In genomic region chr2:16506366-16506765, GRCh38 we compare ENCODE assay signal across 29 cellular contexts.
DNase-seq lines count a peak whose midpoint lies in the region; ATAC-seq and TF ChIP-seq lines count a peak whose summit lies in the region.
"Had no signal": no experiment of that assay in that cellular context is flagged by ENCODE, and none has a peak within 500 bp of the region (broad histone marks: within the 10 kb centered on the region; RNA-seq: fewer than 3 reads in every experiment).

No MANE protein-coding gene starts in this region.

- no peaks in the 10 kb centered on the region for H4K20me1 ChIP-seq in SK-N-SH (ENCODE audit: insufficient read depth)

- peaks cover 0 to 23% of the 10 kb centered on the region in 2 experiments; a peak in 1 of 4 replicates for H3K4me1 ChIP-seq in SK-N-SH (ENCODE audit: control insufficient read depth in 1 of 2, insufficient read depth in 2 of 2, low read depth in 1 of 2, low read length in 1 of 2)
- no peaks in the 10 kb centered on the region for H3K4me1 ChIP-seq in testis
- H3K4me1 ChIP-seq: colonic mucosa had no signal

- TF ChIP-seq RAD21 in SK-N-SH (IDR thresholded peaks at IDR 0.05; ENCODE audit: low read length) = no peak

- H3F3A ChIP-seq in SK-N-SH (replicated peaks; ENCODE audit: insufficient read depth) = no peaks in the 10 kb centered on the region

- no peaks in the 10 kb centered on the region for H3K9me3 ChIP-seq in SK-N-SH
- no peaks in the 10 kb centered on the region for H3K9me3 ChIP-seq in testis
- H3K9me3 ChIP-seq: ascending aorta, colonic mucosa, tibial artery had no signal

- H3K27ac ChIP-seq in SK-N-SH (ENCODE audit: low read depth in 2 of 2, low read length in 1 of 2) = no peak overlapping the region
- no peak overlapping the region for H3K27ac ChIP-seq in testis
- H3K27ac ChIP-seq: ascending aorta, cardiac muscle cell, colonic mucosa, KMS-11, skin epidermis, tibial artery, VCaP had no signal

- CTCF ChIA-PET in SK-N-SH (lab: Yijun Ruan, JAX) = interaction anchor here (1.4 to 13.9 kb wide), 10 partner anchors 11 to 875 kb away, joined by 5 to 236 read pairs (median 24); partner anchors contain the start of gene MYCN

- H3K4me3 ChIP-seq in SK-N-SH (ENCODE audit: low read depth in 2 of 2, low read length in 1 of 2) (no peak overlapping the region), testis (no peak overlapping the region)
- H3K4me3 ChIP-seq: ascending aorta, cardiac muscle cell, colonic mucosa, skin epidermis, tibial artery had no signal

- H3K79me2 ChIP-seq in SK-N-SH (ENCODE audit: insufficient read depth) = no peaks in the 10 kb centered on the region

- 7% methylated on average over 2 of the region's 2 CpGs for WGBS in SK-N-SH (ENCODE audit: low lambda C conversion rate)
- WGBS in testis, 2 donors = 48 to 67% methylated on average over 2 of the region's 2 CpGs

- POLR2A ChIA-PET in SK-N-SH (lab: Yijun Ruan, JAX) = no interaction called here

- no peaks in the 10 kb centered on the region for H3K9me2 ChIP-seq in SK-N-SH

- H3K4me2 ChIP-seq in SK-N-SH = no peak overlapping the region
- H3K4me2 ChIP-seq: KMS-11 had no signal

- intact Hi-C loops in testis (cut with DNase I; ENCODE audit: low total_unique reads) = no loop called here

- TF ChIP-seq CTCF in SK-N-SH (IDR thresholded peaks at IDR 0.05) = no peak
- TF ChIP-seq CTCF in testis (IDR thresholded peaks at IDR 0.05) = no peak

- peak; percentile 65 for DNase-seq in SK-N-SH
- peak; percentile 61 for DNase-seq in HuH-7.5 (ENCODE audit: low spot score)
- DNase-seq in kidney tubule cell (ENCODE audit: low spot score) = peak; percentile 2
- DNase-seq in testis = peak; percentile 32
- no peak for DNase-seq in NCI-H446 (lab: John Stamatoyannopoulos, UW)
- DNase-seq in hepatic stellate cell (ENCODE audit: low spot score) = no peak
- DNase-seq: activated CD4-positive, alpha-beta T cell treated with anti-CD3 and anti-CD28 coated beads for 48 hours; activated gamma-delta T cell; activated naive CD8-positive, alpha-beta T cell treated with anti-CD3 and anti-CD28 coated beads, Interleukin-2, amount 10 ng/mL, durations not matched to agents 7 days and 5 days; activated T-cell treated with anti-CD3 and anti-CD28 coated beads, Interleukin-2, amount 50 U/mL, for 1 hour; colonic mucosa; effector CD8-positive, alpha-beta T cell; foreskin fibroblast; head of caudate nucleus; midbrain; natural killer cell; NCI-H1436 treated with DMSO at 0.1 percent for 48 hours; stimulated activated CD4-positive, alpha-beta T cell treated with anti-CD3 and anti-CD28 coated beads, Interleukin-1b, Interleukin-23, amount 100 ng/mL, for 48 hours; stimulated activated CD8-positive, alpha-beta memory T cell treated with anti-CD3 and anti-CD28 coated beads, Interleukin-4, amount 100 ng/mL, for 48 hours; stimulated activated naive CD8-positive, alpha-beta T cell treated with anti-CD3 and anti-CD28 coated beads, Interleukin-15, amount 100 ng/mL, for 72 hours; tibial artery had no signal

- no peak for TF ChIP-seq POLR2A in testis (IDR thresholded peaks at IDR 0.05)

- H3K36me3 ChIP-seq in SK-N-SH (replicated peaks in 1 of 2; ENCODE audit: control insufficient read depth in 1 of 2, insufficient read depth in 2 of 2, low read length in 1 of 2) (no peaks in the 10 kb centered on the region), testis (ENCODE audit: low read depth, missing control alignments) (no peaks in the 10 kb centered on the region)
- H3K36me3 ChIP-seq: ascending aorta, cardiac muscle cell, colonic mucosa, tibial artery had no signal

- H3K27me3 ChIP-seq in SK-N-SH (ENCODE audit: insufficient read depth) = no peaks in the 10 kb centered on the region
- no peaks in the 10 kb centered on the region for H3K27me3 ChIP-seq in testis
- H3K27me3 ChIP-seq: ascending aorta had no signal

- no peak for ATAC-seq in SK-N-SH treated with all-trans-retinoic acid at 6 μM for 48 hours
- no peak for ATAC-seq in HG03175 (IDR thresholded peaks at IDR 0.05; ENCODE audit: unreplicated experiment)
- ATAC-seq: esophagus mucosa; natural killer cell; stimulated activated naive CD8-positive, alpha-beta T cell treated with anti-CD3 and anti-CD28 coated beads, Interleukin-15, amount 100 ng/mL, for 72 hours had no signal

- H2AFZ ChIP-seq in SK-N-SH (ENCODE audit: low read depth) = no peak overlapping the region

- no peak for TF ChIP-seq EP300 in SK-N-SH (IDR thresholded peaks at IDR 0.05; ENCODE audit: borderline replicate concordance in 1 of 2, low read depth in 1 of 2, low read length in 1 of 2)

- no peak overlapping the region for H3K9ac ChIP-seq in SK-N-SH
- H3K9ac ChIP-seq: KMS-11 had no signal

TF ChIP-seq in SK-N-SH, 30 proteins besides CTCF, POLR2A, EP300 and RAD21:
- TF ChIP-seq RFX5 (IDR thresholded peaks at IDR 0.05; ENCODE audit: low read length) = no peak

TF ChIP-seq in SK-N-SH treated with all-trans-retinoic acid at 6 μM for 48 hours, 23 proteins besides CTCF, POLR2A, EP300 and RAD21 (continues in another document):
- no peak for TF ChIP-seq ISL1 (CRISPR knock-in tag; IDR thresholded peaks at IDR 0.05)
- TF ChIP-seq OSR1 (CRISPR knock-in tag; IDR thresholded peaks at IDR 0.05) = no peak
- TF ChIP-seq ARNTL (CRISPR knock-in tag; IDR thresholded peaks at IDR 0.05; ENCODE audit: borderline replicate concordance, low read depth) = no peak
- TF ChIP-seq ZFP3 (CRISPR knock-in tag; IDR thresholded peaks at IDR 0.05) = no peak
- TF ChIP-seq ZNF8 (CRISPR knock-in tag; IDR thresholded peaks at IDR 0.05) = no peak
- no peak for TF ChIP-seq PPARA (CRISPR knock-in tag; IDR thresholded peaks at IDR 0.05; ENCODE audit: borderline replicate concordance)
- TF ChIP-seq ZNF70 (CRISPR knock-in tag; IDR thresholded peaks at IDR 0.05) = no peak
- no peak for TF ChIP-seq BACH2 (CRISPR knock-in tag; IDR thresholded peaks at IDR 0.05; ENCODE audit: borderline replicate concordance)
- TF ChIP-seq ZC3H10 (CRISPR knock-in tag; IDR thresholded peaks at IDR 0.05) = no peak
- TF ChIP-seq CSDC2 (CRISPR knock-in tag; IDR thresholded peaks at IDR 0.05) = no peak
- TF ChIP-seq SNAI2 (CRISPR knock-in tag; IDR thresholded peaks at IDR 0.05) = no peak
- no peak for TF ChIP-seq GLIS3 (CRISPR knock-in tag; IDR thresholded peaks at IDR 0.05)
- TF ChIP-seq TCF4 (CRISPR knock-in tag; IDR thresholded peaks at IDR 0.05; ENCODE audit: borderline replicate concordance) = no peak
- TF ChIP-seq RARB (CRISPR knock-in tag; IDR thresholded peaks at IDR 0.05) = no peak
- no peak for TF ChIP-seq TOX (CRISPR knock-in tag; IDR thresholded peaks at IDR 0.05; ENCODE audit: borderline replicate concordance)
- TF ChIP-seq PATZ1 (CRISPR knock-in tag; IDR thresholded peaks at IDR 0.05; ENCODE audit: borderline replicate concordance) = no peak
- TF ChIP-seq ESRRG (CRISPR knock-in tag; IDR thresholded peaks at IDR 0.05) = no peak
- TF ChIP-seq POU6F1 (CRISPR knock-in tag; IDR thresholded peaks at IDR 0.05; ENCODE audit: borderline replicate concordance, low read depth) = no peak
- TF ChIP-seq CSRNP3 (CRISPR knock-in tag; IDR thresholded peaks at IDR 0.05) = no peak

Comparison
In these comparisons a context has a peak if more than half of its experiments do, and no peak if none do; other contexts are left out.
1. DNase-seq: peak in SK-N-SH (single experiment), HuH-7.5 (single experiment), kidney tubule cell (single experiment) and testis (single experiment); none in NCI-H446 (0 of 2) and hepatic stellate cell (single experiment).